12 cellular contexts compared by ENCODE assay signal in the genomic region with DNA sequence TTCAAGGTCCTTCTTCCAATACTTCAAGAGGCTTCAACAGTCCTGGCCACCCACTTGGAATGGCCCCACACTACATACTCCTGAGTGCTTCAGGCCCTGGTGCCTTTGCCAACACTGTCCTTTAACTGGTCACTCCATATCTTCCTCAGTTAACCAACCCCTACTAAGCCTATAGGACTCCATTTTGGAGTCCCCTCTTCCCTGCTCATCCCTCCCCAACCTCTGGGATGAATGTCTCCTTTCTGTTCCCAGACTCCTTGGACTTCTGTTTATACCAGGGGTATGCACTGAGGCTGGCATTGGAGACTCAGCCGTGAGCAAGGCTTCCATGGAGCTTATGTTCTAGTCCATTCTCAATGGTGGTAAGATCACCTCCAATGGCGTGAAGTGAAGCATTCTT. TPM values are rescaled to one million over a fixed set of nuclear protein-coding genes. Genes with fewer than 3 reads are reported as not detected.
DNase-seq lines count a peak whose midpoint lies in the region; ATAC-seq and TF ChIP-seq lines count a peak whose summit lies in the region.
"Had no signal": no experiment of that assay in that cellular context is flagged by ENCODE, and none has a peak within 500 bp of the region (broad histone marks: within the 10 kb centered on the region; RNA-seq: fewer than 3 reads in every experiment).

No MANE protein-coding gene starts in this region.

- peak overlapping the region; percentile 49 for H3K27ac Mint-ChIP-seq in CD8-positive, alpha-beta T cell
- peak overlapping the region; percentile 13 for H3K27ac Mint-ChIP-seq in activated CD4-positive, alpha-beta memory T cell treated with anti-CD3 and anti-CD28 coated beads, Interleukin-2, amount 10 ng/mL, durations not matched to agents 7 days and 5 days
- H3K27ac Mint-ChIP-seq: activated B cell treated with CpG ODN at 0.5 μM for 24 hours had no signal

- CTCF ChIA-PET in CD8-positive, alpha-beta T cell (lab: Charles Lee): interaction anchor here (5.5 kb wide), 1 partner anchor 52 kb away, joined by 27 read pairs; a partner anchor contains a TSS
- CTCF ChIA-PET in activated CD4-positive, alpha-beta memory T cell treated with anti-CD3 and anti-CD28 coated beads, Interleukin-2, amount 10 ng/mL, durations not matched to agents 7 days and 5 days (lab: Charles Lee): interaction anchor here (1.2 to 1.4 kb wide), 3 partner anchors 10 to 52 kb away, joined by 4 to 10 read pairs (median 5); no protein-coding TSS in a partner anchor

- no peak for ATAC-seq in CD8-positive, alpha-beta T cell
- ATAC-seq in gastroesophageal sphincter (no peak), gastrocnemius medialis (peak; percentile 5 to 23), GM19397 (IDR thresholded peaks at IDR 0.05; ENCODE audit: unreplicated experiment) (no peak), GM18868 (IDR thresholded peaks at IDR 0.05; ENCODE audit: unreplicated experiment) (no peak)

- peaks cover 41% of the 10 kb centered on the region for H3K4me1 ChIP-seq in CD8-positive, alpha-beta T cell (ENCODE audit: insufficient read depth, low read length)
- H3K4me1 ChIP-seq in gastroesophageal sphincter (peaks cover 14 to 98% (median 63%) of the 10 kb centered on the region in 3 donors), gastrocnemius medialis (peaks cover 98 to 99% of the 10 kb centered on the region in 2 donors)

- H3K4me3 ChIP-seq in CD8-positive, alpha-beta T cell (ENCODE audit: low read depth, low read length): no peak overlapping the region
- H3K4me3 ChIP-seq in gastroesophageal sphincter: no peak overlapping the region
- no peak overlapping the region for H3K4me3 ChIP-seq in gastrocnemius medialis

- in situ Hi-C loops in gastrocnemius medialis (cut with MboI; ENCODE audit: low sequenced_read_pairs in 4 of 4) (loop anchor here in 1 of 4 donors (25.0 kb wide), 1 partner anchor 141 kb away; a partner anchor contains a TSS), KBM-7 (cut with MboI; ENCODE audit: low pct_unique_long_range_greater_than_20kb, low sequenced_read_pairs) (no loop called here)

- intact Hi-C loops in CD8-positive, alpha-beta T cell (cut with DNase I, micrococcal nuclease): no loop called here
- intact Hi-C loops in gastrocnemius medialis (cut with DNase I; ENCODE audit: low total_unique reads): loop anchor here (2.0 to 5.0 kb wide), 4 partner anchors 27 to 146 kb away; a partner anchor contains a TSS

- TF ChIP-seq EP300 in gastroesophageal sphincter (IDR thresholded peaks at IDR 0.05): no peak

- H3K9me3 Mint-ChIP-seq in CD8-positive, alpha-beta T cell: no peaks in the 10 kb centered on the region
- no peaks in the 10 kb centered on the region for H3K9me3 Mint-ChIP-seq in activated CD4-positive, alpha-beta memory T cell treated with anti-CD3 and anti-CD28 coated beads, Interleukin-2, amount 10 ng/mL, durations not matched to agents 7 days and 5 days
- H3K9me3 Mint-ChIP-seq: activated B cell treated with CpG ODN at 0.5 μM for 24 hours had no signal

- H3K36me3 ChIP-seq in CD8-positive, alpha-beta T cell (ENCODE audit: insufficient read depth, low read length): no peaks in the 10 kb centered on the region
- H3K36me3 ChIP-seq in gastroesophageal sphincter (peaks cover 0 to 4% of the 10 kb centered on the region in 2 donors), gastrocnemius medialis (no peaks in the 10 kb centered on the region)

- H3K27me3 Mint-ChIP-seq in CD8-positive, alpha-beta T cell (ENCODE audit: low read depth): no peaks in the 10 kb centered on the region
- no peaks in the 10 kb centered on the region for H3K27me3 Mint-ChIP-seq in activated CD4-positive, alpha-beta memory T cell treated with anti-CD3 and anti-CD28 coated beads, Interleukin-2, amount 10 ng/mL, durations not matched to agents 7 days and 5 days
- H3K27me3 Mint-ChIP-seq: activated B cell treated with CpG ODN at 0.5 μM for 24 hours had no signal

- no peak for TF ChIP-seq CTCF in CD8-positive, alpha-beta T cell (IDR thresholded peaks at IDR 0.05)
- TF ChIP-seq CTCF in gastroesophageal sphincter (IDR thresholded peaks at IDR 0.05) (no peak), gastrocnemius medialis (IDR thresholded peaks at IDR 0.05 in 4 of 5, conservative IDR thresholded peaks at IDR 0.05 in 1 of 5) (no peak)

- peaks cover 20% of the 10 kb centered on the region for H3K36me3 Mint-ChIP-seq in CD8-positive, alpha-beta T cell
- peaks cover 55% of the 10 kb centered on the region for H3K36me3 Mint-ChIP-seq in activated CD4-positive, alpha-beta memory T cell treated with anti-CD3 and anti-CD28 coated beads, Interleukin-2, amount 10 ng/mL, durations not matched to agents 7 days and 5 days (ENCODE audit: low read depth)

- H3K27ac ChIP-seq in CD8-positive, alpha-beta T cell (ENCODE audit: low read depth, low read length): no peak overlapping the region
- peak overlapping the region; percentile 63 to 88 (median 86) for H3K27ac ChIP-seq in gastroesophageal sphincter
- peak overlapping the region; percentile 82 to 98 (median 92) for H3K27ac ChIP-seq in gastrocnemius medialis

- H3K4me3 Mint-ChIP-seq in CD8-positive, alpha-beta T cell: no peak overlapping the region
- no peak overlapping the region for H3K4me3 Mint-ChIP-seq in activated CD4-positive, alpha-beta memory T cell treated with anti-CD3 and anti-CD28 coated beads, Interleukin-2, amount 10 ng/mL, durations not matched to agents 7 days and 5 days
- H3K4me3 Mint-ChIP-seq: activated B cell treated with CpG ODN at 0.5 μM for 24 hours had no signal

- no peak for TF ChIP-seq POLR2A in gastroesophageal sphincter (IDR thresholded peaks at IDR 0.05)
- TF ChIP-seq POLR2A in gastrocnemius medialis (IDR thresholded peaks at IDR 0.05): no peak

- H3K4me1 Mint-ChIP-seq in CD8-positive, alpha-beta T cell (ENCODE audit: low read depth): peaks cover 50% of the 10 kb centered on the region
- H3K4me1 Mint-ChIP-seq in activated CD4-positive, alpha-beta memory T cell treated with anti-CD3 and anti-CD28 coated beads, Interleukin-2, amount 10 ng/mL, durations not matched to agents 7 days and 5 days: peaks cover 79% of the 10 kb centered on the region

- POLR2A ChIA-PET in CD8-positive, alpha-beta T cell (lab: Charles Lee): no interaction called here
- POLR2A ChIA-PET in activated CD4-positive, alpha-beta memory T cell treated with anti-CD3 and anti-CD28 coated beads, Interleukin-2, amount 10 ng/mL, durations not matched to agents 7 days and 5 days (lab: Charles Lee): interaction anchor here (1.2 to 10.1 kb wide), 3 partner anchors 10 to 49 kb away, joined by 4 to 206 read pairs (median 77); a partner anchor contains a TSS

- no peaks in the 10 kb centered on the region for H3K27me3 ChIP-seq in CD8-positive, alpha-beta T cell (ENCODE audit: insufficient read depth, low read length)
- no peaks in the 10 kb centered on the region for H3K27me3 ChIP-seq in gastroesophageal sphincter
- no peaks in the 10 kb centered on the region for H3K27me3 ChIP-seq in gastrocnemius medialis

- H3K9me3 ChIP-seq in CD8-positive, alpha-beta T cell (ENCODE audit: low read length): no peaks in the 10 kb centered on the region
- H3K9me3 ChIP-seq in gastroesophageal sphincter (no peaks in the 10 kb centered on the region), gastrocnemius medialis (no peaks in the 10 kb centered on the region)

- DNase-seq in CD8-positive, alpha-beta T cell: no peak
- no peak for DNase-seq in activated CD4-positive, alpha-beta memory T cell treated with anti-CD3 and anti-CD28 coated beads, Interleukin-2, amount 10 ng/mL, durations not matched to agents 7 days and 5 days
- DNase-seq in gastrocnemius medialis (no peak), COLO668 (lab: John Stamatoyannopoulos, UW; ENCODE audit: unreplicated experiment) (no peak), KBM-7 (no peak)
- DNase-seq: activated B cell treated with CpG ODN at 0.5 μM for 24 hours, kidney glomerular epithelial cell, NCI-H2081 treated with DMSO at 0.1 percent for 48 hours had no signal

- WGBS in gastroesophageal sphincter (ENCODE audit: low coverage in 1 of 2), 2 donors: 100% methylated on average over 1 of the region's 2 CpGs; no CpG with 5 or more reads in 1 of the 2 donors

RNA-seq across cellular contexts. Expression of a gene that starts 33.6 kb away (rescaled TPM):
- total RNA-seq in CD8-positive, alpha-beta T cell: not detected
- not detected for total RNA-seq in activated CD4-positive, alpha-beta memory T cell treated with anti-CD3 and anti-CD28 coated beads, Interleukin-2, amount 10 ng/mL, durations not matched to agents 7 days and 5 days
- total RNA-seq in gastroesophageal sphincter: 10 to 100 TPM in 2 of 4 donors, 1 to 10 TPM in 1, not detected in 1; 4.6 to 40.9 (median 12.1) TPM
- total RNA-seq in gastrocnemius medialis: 10 to 100 TPM in 1 of 4 donors, 1 to 10 TPM in 3; 3.9 to 10.4 (median 4.3) TPM
- total RNA-seq: activated B cell treated with CpG ODN at 0.5 μM for 24 hours, fibroblast of lung had no signal

RNA-seq across cellular contexts. Expression of a gene that starts 51.3 kb away (rescaled TPM):
- 1 to 10 TPM; 9.5 to 9.7 TPM for total RNA-seq in CD8-positive, alpha-beta T cell
- 10 to 100 TPM; 67.7 to 72.5 TPM for total RNA-seq in activated CD4-positive, alpha-beta memory T cell treated with anti-CD3 and anti-CD28 coated beads, Interleukin-2, amount 10 ng/mL, durations not matched to agents 7 days and 5 days
- total RNA-seq in gastroesophageal sphincter (100 to 1,000 TPM in 3 of 4 donors, 10 to 100 TPM in 1; 71.9 to 171 (median 135) TPM), gastrocnemius medialis (10 to 100 TPM; 41.5 to 87.8 (median 55.3) TPM)

Comparison
In these comparisons a context has a peak if more than half of its experiments do, and no peak if none do; other contexts are left out.
1. ATAC-seq: peak in gastrocnemius medialis (2 of 2); none in CD8-positive, alpha-beta T cell (single experiment), gastroesophageal sphincter (single experiment), GM19397 (single experiment) and GM18868 (single experiment).